In the genomic region with DNA sequence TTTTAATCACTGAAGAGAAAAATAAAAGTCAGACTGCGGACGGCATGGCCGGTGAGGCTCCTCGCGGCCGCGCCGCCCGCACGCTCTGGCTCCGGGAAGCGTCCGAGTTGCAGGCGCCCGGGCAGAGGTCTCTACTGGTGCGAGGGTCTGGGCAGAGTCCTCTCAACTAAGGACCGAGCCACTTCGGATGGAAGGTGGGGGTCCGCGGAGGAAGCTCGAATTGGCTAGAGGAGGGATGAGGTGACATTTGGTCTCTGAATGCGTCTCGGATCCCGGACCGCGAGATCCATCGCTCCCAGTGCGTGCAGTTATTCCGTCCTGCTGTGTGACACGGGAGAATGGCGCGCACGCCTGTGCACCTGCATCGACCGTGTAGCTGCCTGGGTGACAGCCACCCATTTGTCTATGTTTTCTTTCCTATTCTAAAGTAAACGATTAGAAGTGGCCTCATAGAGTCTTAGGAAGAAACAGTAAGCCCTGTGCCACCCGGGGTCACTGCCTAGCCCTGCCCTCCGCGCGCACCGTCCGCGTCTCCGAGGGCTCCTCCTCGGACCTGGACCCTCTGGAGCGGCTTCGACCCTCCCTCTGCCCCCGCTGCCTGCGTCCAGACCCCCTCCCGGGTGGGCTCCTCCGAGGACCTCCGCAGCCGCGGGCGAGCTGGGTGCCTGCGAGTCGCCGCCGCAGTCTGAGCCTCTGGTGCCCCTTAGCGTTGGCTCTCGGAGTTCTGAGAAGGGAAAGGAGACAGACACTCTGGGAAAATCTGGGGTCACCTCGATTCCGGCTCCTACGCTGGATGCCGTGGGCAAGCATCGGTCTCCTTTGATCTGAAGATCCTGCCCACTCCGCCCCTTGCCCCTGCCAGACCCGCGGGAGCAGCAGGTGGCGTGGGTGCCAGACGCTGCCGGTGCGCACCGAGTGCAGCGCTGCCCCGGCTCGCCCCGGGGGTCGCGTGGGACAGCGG, we compare ENCODE assay signal across 8 cellular contexts.
A peak's percentile ranks its signal among the peaks of the same experiment; 100 is the strongest.
DNase-seq lines count a peak whose midpoint lies in the region; ATAC-seq and TF ChIP-seq lines count a peak whose summit lies in the region.

No MANE protein-coding gene starts in this region.

- peaks cover 10% of the 10 kb centered on the region for H3K4me1 Mint-ChIP-seq in activated T-cell treated with anti-CD3 and anti-CD28 coated beads, Interleukin-2, amount 50 U/mL, for 4 hours (ENCODE audit: low read depth)
- no peaks in the 10 kb centered on the region for H3K4me1 Mint-ChIP-seq in effector memory CD8-positive, alpha-beta T cell (ENCODE audit: low read depth in 2 of 2)

- H3K4me3 ChIP-seq in liver (ENCODE audit: low read depth in 1 of 3, low read length in 3 of 3) (peak overlapping the region in 2 of 3 donors; percentile 8 to 50), mucosa of descending colon (no peak overlapping the region)

- peaks cover 44% of the 10 kb centered on the region for H3K27me3 Mint-ChIP-seq in activated T-cell treated with anti-CD3 and anti-CD28 coated beads, Interleukin-2, amount 50 U/mL, for 4 hours (ENCODE audit: low read depth)
- peaks cover 20 to 43% of the 10 kb centered on the region in 2 donors for H3K27me3 Mint-ChIP-seq in effector memory CD8-positive, alpha-beta T cell

- H3K27ac Mint-ChIP-seq in effector memory CD8-positive, alpha-beta T cell = no peak overlapping the region

- TF ChIP-seq RAD21 in liver (IDR thresholded peaks at IDR 0.05) = no peak

- 3% methylated on average over 81 of the region's 81 CpGs for WGBS in liver

- intact Hi-C loops in mucosa of descending colon (cut with DNase I, micrococcal nuclease) = no loop called here

- DNase-seq in activated T-cell treated with anti-CD3 and anti-CD28 coated beads, Interleukin-2, amount 50 U/mL, for 4 hours = no peak
- no peak for DNase-seq in activated T-cell treated with anti-CD3 and anti-CD28 coated beads, Interleukin-2, amount 50 U/mL, for 1 hour
- DNase-seq in NCI-H510A (lab: John Stamatoyannopoulos, UW) (peak; percentile 46), caudate nucleus (lab: John Stamatoyannopoulos, UW) (peak in 49 of 61 donors; percentile 2 to 63 (median 26)), mucosa of descending colon (no peak)
- DNase-seq in effector memory CD8-positive, alpha-beta T cell = no peak

- peak overlapping the region; percentile 24 for H3K4me3 Mint-ChIP-seq in activated T-cell treated with anti-CD3 and anti-CD28 coated beads, Interleukin-2, amount 50 U/mL, for 4 hours
- H3K4me3 Mint-ChIP-seq in effector memory CD8-positive, alpha-beta T cell = no peak overlapping the region

- H3K9ac ChIP-seq in liver (ENCODE audit: low read depth in 1 of 2, low read length in 2 of 2) = no peak overlapping the region

- H3K9me3 ChIP-seq in liver (ENCODE audit: control insufficient read depth in 4 of 4, low read length in 3 of 4) = peaks cover 0 to 2% (median 0%) of the 10 kb centered on the region in 4 donors
- no peaks in the 10 kb centered on the region for H3K9me3 ChIP-seq in mucosa of descending colon

- no peaks in the 10 kb centered on the region for H3K36me3 Mint-ChIP-seq in activated T-cell treated with anti-CD3 and anti-CD28 coated beads, Interleukin-2, amount 50 U/mL, for 4 hours (ENCODE audit: insufficient read depth)
- no peaks in the 10 kb centered on the region for H3K36me3 Mint-ChIP-seq in effector memory CD8-positive, alpha-beta T cell (ENCODE audit: insufficient read depth)

- H3K36me3 ChIP-seq in liver (ENCODE audit: control insufficient read depth in 4 of 4, insufficient read depth in 3 of 4, low read depth in 1 of 4, low read length in 3 of 4) (no peaks in the 10 kb centered on the region), mucosa of descending colon (ENCODE audit: low read depth) (no peaks in the 10 kb centered on the region)

- no peak for TF ChIP-seq CTCF in liver (IDR thresholded peaks at IDR 0.05; ENCODE audit: low read depth, low read length, missing input control)
- TF ChIP-seq CTCF in mucosa of descending colon (IDR thresholded peaks at IDR 0.05) = no peak

- peak in 1 of 2 donors; percentile 35 for ATAC-seq in activated T-cell treated with anti-CD3 and anti-CD28 coated beads, Interleukin-2, amount 50 U/mL, for 4 hours
- no peak for ATAC-seq in effector memory CD8-positive, alpha-beta T cell (replicated peaks)
- ATAC-seq in mucosa of descending colon = no peak

- H3K27ac ChIP-seq in caudate nucleus (ENCODE audit: low read depth, low read length) (no peak overlapping the region), liver (ENCODE audit: low read depth in 1 of 2, low read length in 2 of 2) (no peak overlapping the region), temporal lobe (ENCODE audit: low read depth, low read length) (peak overlapping the region; percentile 9)

- peaks cover 0 to 25% (median 6%) of the 10 kb centered on the region in 4 donors for H3K27me3 ChIP-seq in liver (ENCODE audit: control insufficient read depth in 4 of 4, insufficient read depth in 4 of 4, low read length in 3 of 4)

- H3K9me3 Mint-ChIP-seq in activated T-cell treated with anti-CD3 and anti-CD28 coated beads, Interleukin-2, amount 50 U/mL, for 4 hours = peaks cover 13% of the 10 kb centered on the region
- peaks cover 8% of the 10 kb centered on the region in 2 donors for H3K9me3 Mint-ChIP-seq in effector memory CD8-positive, alpha-beta T cell

- peaks cover 7 to 26% (median 17%) of the 10 kb centered on the region in 4 donors for H3K4me1 ChIP-seq in liver (ENCODE audit: control insufficient read depth in 4 of 4, insufficient read depth in 4 of 4, low read length in 3 of 4)
- H3K4me1 ChIP-seq in mucosa of descending colon (ENCODE audit: low read depth) = no peaks in the 10 kb centered on the region

TF ChIP-seq in liver, 16 proteins besides CTCF, POLR2A, EP300 and RAD21:
- TF ChIP-seq, protein P1, sequence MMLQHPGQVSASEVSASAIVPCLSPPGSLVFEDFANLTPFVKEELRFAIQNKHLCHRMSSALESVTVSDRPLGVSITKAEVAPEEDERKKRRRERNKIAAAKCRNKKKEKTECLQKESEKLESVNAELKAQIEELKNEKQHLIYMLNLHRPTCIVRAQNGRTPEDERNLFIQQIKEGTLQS (IDR thresholded peaks at IDR 0.05) = no peak

Comparison
In these comparisons a context has a peak if more than half of its experiments do, and no peak if none do; other contexts are left out.
1. DNase-seq: peak in NCI-H510A (single experiment) and caudate nucleus (49 of 61); none in activated T-cell treated with anti-CD3 and anti-CD28 coated beads, Interleukin-2, amount 50 U/mL, for 4 hours (single experiment), activated T-cell treated with anti-CD3 and anti-CD28 coated beads, Interleukin-2, amount 50 U/mL, for 1 hour (single experiment), effector memory CD8-positive, alpha-beta T cell (0 of 3) and mucosa of descending colon (0 of 3).